In the genomic region with DNA sequence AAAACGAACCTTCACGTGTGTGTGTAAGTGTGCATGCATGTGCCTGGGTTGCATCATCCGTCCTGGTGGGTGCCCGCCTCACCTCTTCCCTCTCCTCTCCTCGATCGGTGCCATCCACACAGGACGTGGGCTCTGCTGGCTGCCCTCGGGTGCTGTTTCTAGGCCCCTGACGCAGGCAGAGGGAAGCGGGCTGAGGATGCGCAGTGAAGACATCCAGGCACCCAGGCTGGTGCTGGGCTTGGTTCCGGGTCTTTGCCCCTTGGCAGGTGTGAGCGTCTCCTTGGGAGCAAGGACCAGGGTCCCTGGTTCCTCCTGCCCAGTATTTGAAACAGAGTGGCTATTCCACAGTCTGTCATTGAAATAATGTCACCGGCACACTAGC, we compare ENCODE assay signal across 12 cellular contexts. TPM values are rescaled to one million over a fixed set of nuclear protein-coding genes. Genes with fewer than 3 reads are reported as not detected.
A peak's percentile ranks its signal among the peaks of the same experiment; 100 is the strongest.
DNase-seq lines count a peak whose midpoint lies in the region; ATAC-seq and TF ChIP-seq lines count a peak whose summit lies in the region.
"Had no signal": no experiment of that assay in that cellular context is flagged by ENCODE, and none has a peak within 500 bp of the region (broad histone marks: within the 10 kb centered on the region; RNA-seq: fewer than 3 reads in every experiment).

No MANE protein-coding gene starts in this region.

- TF ChIP-seq POLR2A in transverse colon (IDR thresholded peaks at IDR 0.05) = no peak

- no peak overlapping the region for H3K4me2 ChIP-seq in parathyroid adenoma (ENCODE audit: low read length)

- ATAC-seq in Right ventricle myocardium superior (ENCODE audit: poor library complexity) (peak; percentile 3), Right ventricle myocardium inferior (no peak)

- H3K4me1 ChIP-seq in duodenal mucosa (ENCODE audit: control insufficient read depth in 1 of 2, insufficient read depth in 2 of 2, low read length in 2 of 2) (peaks cover 11 to 12% of the 10 kb centered on the region in 2 donors), parathyroid adenoma (no peaks in the 10 kb centered on the region), transverse colon (peaks cover 3 to 10% (median 4%) of the 10 kb centered on the region in 4 donors)

- H2AFZ ChIP-seq in parathyroid adenoma = peak overlapping the region; percentile 65

- TF ChIP-seq CTCF in parathyroid adenoma (IDR thresholded peaks at IDR 0.05) (no peak), transverse colon (IDR thresholded peaks at IDR 0.05) (no peak)

- no peaks in the 10 kb centered on the region for H3K27me3 ChIP-seq in duodenal mucosa (ENCODE audit: control insufficient read depth in 1 of 2, insufficient read depth in 2 of 2, low read length in 2 of 2)
- H3K27me3 ChIP-seq in parathyroid adenoma (ENCODE audit: control insufficient read depth, insufficient read depth, low read length) = no peaks in the 10 kb centered on the region
- no peaks in the 10 kb centered on the region for H3K27me3 ChIP-seq in transverse colon

- H3K36me3 ChIP-seq in duodenal mucosa (ENCODE audit: control insufficient read depth in 1 of 2, insufficient read depth in 2 of 2, low read length in 2 of 2) = no peaks in the 10 kb centered on the region
- no peaks in the 10 kb centered on the region for H3K36me3 ChIP-seq in parathyroid adenoma (ENCODE audit: control insufficient read depth, insufficient read depth, low read length)
- H3K36me3 ChIP-seq in transverse colon = no peaks in the 10 kb centered on the region

- in situ Hi-C loops in transverse colon (cut with MboI; ENCODE audit: low pct_ligation_motif_present in 1 of 4, low pct_unique_long_range_greater_than_20kb in 1 of 4, low sequenced_read_pairs in 3 of 4) = no loop called here

- H3K27ac ChIP-seq in duodenal mucosa (ENCODE audit: low read depth, low read length) = no peak overlapping the region
- H3K27ac ChIP-seq in parathyroid adenoma = no peak overlapping the region
- H3K27ac ChIP-seq in transverse colon = peak overlapping the region in 3 of 4 donors; percentile 20 to 53 (median 43)

- WGBS in transverse colon (ENCODE audit: low coverage in 1 of 2), 2 donors = 83% methylated on average over 13 of the region's 14 CpGs; no CpG with 5 or more reads in 1 of the 2 donors

- H3K9ac ChIP-seq in duodenal mucosa (ENCODE audit: low read depth in 1 of 2, low read length in 2 of 2) (peak overlapping the region; percentile 32 to 43), parathyroid adenoma (no peak overlapping the region)

- H3K79me2 ChIP-seq in parathyroid adenoma = no peaks in the 10 kb centered on the region

- intact Hi-C loops in Right ventricle myocardium superior (cut with DNase I) (no loop called here), Right ventricle myocardium inferior (cut with DNase I) (no loop called here), transverse colon (cut with DNase I; ENCODE audit: low total_unique reads) (no loop called here)

- no peak for DNase-seq in Right ventricle myocardium superior
- no peak for DNase-seq in Right ventricle myocardium inferior (ENCODE audit: missing footprints)
- DNase-seq in transverse colon = no peak
- DNase-seq in anterior cingulate cortex (lab: John Stamatoyannopoulos, UW) = no peak
- DNase-seq in NCI-H2196 (lab: John Stamatoyannopoulos, UW; ENCODE audit: unreplicated experiment) = no peak
- no peak for DNase-seq in central memory CD4-positive, alpha-beta T cell
- DNase-seq: cortex of kidney, DMS153, NCI-H1105, NCI-H510A had no signal

- TF ChIP-seq EP300 in transverse colon (IDR thresholded peaks at IDR 0.05; ENCODE audit: low read depth) = no peak

- peak overlapping the region; percentile 42 to 55 for H3K4me3 ChIP-seq in duodenal mucosa (ENCODE audit: low read depth in 1 of 2, low read length in 2 of 2)
- H3K4me3 ChIP-seq in parathyroid adenoma (ENCODE audit: low read depth, low read length) = no peak overlapping the region
- H3K4me3 ChIP-seq in transverse colon = peak overlapping the region in 1 of 4 donors; percentile 33

- H3K9me3 ChIP-seq in duodenal mucosa (ENCODE audit: control insufficient read depth in 1 of 2, low read length in 2 of 2) = no peaks in the 10 kb centered on the region
- no peaks in the 10 kb centered on the region for H3K9me3 ChIP-seq in parathyroid adenoma (ENCODE audit: control insufficient read depth, low read length)
- no peaks in the 10 kb centered on the region for H3K9me3 ChIP-seq in transverse colon

RNA-seq across cellular contexts. Expression of gene ADCY3, which starts 6.2 kb away (rescaled TPM):
- total RNA-seq in Right ventricle myocardium superior (19.8 TPM), Right ventricle myocardium inferior (26.7 TPM), transverse colon (10 to 100 TPM; 11.7 to 80.2 (median 22.6) TPM)

RNA-seq across cellular contexts. Expression of gene DNAJC27, which starts 45.5 kb away (rescaled TPM):
- total RNA-seq in Right ventricle myocardium superior (8.5 TPM), Right ventricle myocardium inferior (9.8 TPM), transverse colon (1 to 10 TPM; 4.0 to 7.6 (median 5.7) TPM)

Comparison
In these comparisons a context has a peak if more than half of its experiments do, and no peak if none do; other contexts are left out.
1. H3K27ac ChIP-seq: peak in transverse colon (3 of 4); none in duodenal mucosa (single experiment) and parathyroid adenoma (single experiment).